ENCODE assay signal across 10 cellular contexts in genomic region chr9:106481003-106481614, GRCh38.
"Had no signal": no experiment of that assay in that cellular context is flagged by ENCODE, and none has a peak within 500 bp of the region (broad histone marks: within the 10 kb centered on the region; RNA-seq: fewer than 3 reads in every experiment).

No MANE protein-coding gene starts in this region.

- H3K4me1 ChIP-seq: parathyroid adenoma had no signal

- H2AFZ ChIP-seq: parathyroid adenoma had no signal

- H3K79me2 ChIP-seq: parathyroid adenoma had no signal

- DNase-seq: activated CD4-positive, alpha-beta memory T cell treated with anti-CD3 and anti-CD28 coated beads for 36 hours; activated naive CD8-positive, alpha-beta T cell treated with anti-CD3 and anti-CD28 coated beads for 36 hours; activated T-cell treated with anti-CD3 and anti-CD28 coated beads, Interleukin-2, amount 50 U/mL, for 48 hours; cerebellar nuclear complex; effector CD8-positive, alpha-beta T cell; islet precursor cell; mammary epithelial cell; naive B cell; stimulated activated CD4-positive, alpha-beta T cell treated with anti-CD3 and anti-CD28 coated beads, Interleukin-2, amount 100 ng/mL, for 48 hours had no signal

- H3K9ac ChIP-seq: parathyroid adenoma had no signal

- H3K27ac ChIP-seq: parathyroid adenoma had no signal
